Comparison of ENCODE assay signal across 8 cellular contexts in the genomic region with DNA sequence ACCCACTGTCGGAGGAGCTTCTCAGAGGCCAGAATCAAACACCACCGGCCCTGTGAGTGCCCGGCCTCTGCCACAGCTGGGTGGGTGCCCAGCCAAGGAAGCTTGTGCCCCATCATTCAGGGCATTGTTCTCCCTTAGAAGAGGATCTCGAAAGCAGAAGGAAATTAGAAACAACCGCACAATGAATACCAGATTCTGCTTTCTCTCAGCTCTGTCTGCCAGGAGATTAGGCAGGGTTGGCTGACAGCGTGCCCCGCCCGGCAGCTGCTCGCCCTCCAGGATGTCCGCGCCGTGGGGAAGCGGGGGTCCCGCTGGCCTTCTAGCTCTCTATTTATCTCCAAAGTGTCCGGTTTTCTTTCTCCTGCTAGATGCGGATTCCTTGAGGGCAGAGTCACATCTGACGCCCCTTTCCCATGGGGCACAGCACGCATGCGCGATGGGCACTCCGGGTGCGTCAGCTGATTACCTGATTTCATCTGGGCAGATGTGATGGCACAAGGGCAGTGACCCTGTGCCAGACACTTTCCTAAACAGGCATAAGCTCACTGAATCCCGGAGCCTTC. TPM values are rescaled to one million over a fixed set of nuclear protein-coding genes. Genes with fewer than 3 reads are reported as not detected.
DNase-seq lines count a peak whose midpoint lies in the region; ATAC-seq and TF ChIP-seq lines count a peak whose summit lies in the region.

No MANE protein-coding gene starts in this region.

- peaks cover 18% of the 10 kb centered on the region for H3K27me3 Mint-ChIP-seq in activated T-cell treated with anti-CD3 and anti-CD28 coated beads, Interleukin-2, amount 50 U/mL, for 72 hours (ENCODE audit: low read depth)
- peaks cover 21% of the 10 kb centered on the region for H3K27me3 Mint-ChIP-seq in type B pancreatic cell

- ATAC-seq in activated T-cell treated with anti-CD3 and anti-CD28 coated beads, Interleukin-2, amount 50 U/mL, for 72 hours (replicated peaks in 1 of 2) = peak; percentile 53 to 54
- no peak for ATAC-seq in GM21447 (IDR thresholded peaks at IDR 0.05; ENCODE audit: unreplicated experiment)

- H3K27ac Mint-ChIP-seq in activated T-cell treated with anti-CD3 and anti-CD28 coated beads, Interleukin-2, amount 50 U/mL, for 72 hours = no peak overlapping the region
- H3K27ac Mint-ChIP-seq in type B pancreatic cell = peak overlapping the region; percentile 2

- H3K4me1 Mint-ChIP-seq in activated T-cell treated with anti-CD3 and anti-CD28 coated beads, Interleukin-2, amount 50 U/mL, for 72 hours (ENCODE audit: low read depth) = peaks cover 23% of the 10 kb centered on the region
- H3K4me1 Mint-ChIP-seq in type B pancreatic cell (ENCODE audit: unreplicated experiment) = peaks cover 28% of the 10 kb centered on the region

- H3K4me3 ChIP-seq in GM12875 (ENCODE audit: low read depth, low read length) = peak overlapping the region; percentile 41
- H3K4me3 ChIP-seq in fibroblast of villous mesenchyme (ENCODE audit: low read depth, low read length) = peak overlapping the region; percentile 54

- DNase-seq in NCI-H748 (lab: John Stamatoyannopoulos, UW; ENCODE audit: unreplicated experiment) (peak; percentile 61), fibroblast of villous mesenchyme (ENCODE audit: low read depth) (peak; percentile 62), nucleus accumbens (lab: John Stamatoyannopoulos, UW) (peak in 48 of 56 donors; percentile 15 to 79 (median 54)), type B pancreatic cell (ENCODE audit: extremely low spot score, unreplicated experiment) (no peak), amniotic stem cell (lab: John Stamatoyannopoulos, UW) (no peak)
- DNase-seq in activated T-cell treated with anti-CD3 and anti-CD28 coated beads, Interleukin-2, amount 50 U/mL, for 72 hours = peak; percentile 29 to 43

- peak overlapping the region; percentile 70 to 89 for H3K4me3 Mint-ChIP-seq in activated T-cell treated with anti-CD3 and anti-CD28 coated beads, Interleukin-2, amount 50 U/mL, for 72 hours
- no peak overlapping the region for H3K4me3 Mint-ChIP-seq in type B pancreatic cell

- no peaks in the 10 kb centered on the region for H3K9me3 Mint-ChIP-seq in activated T-cell treated with anti-CD3 and anti-CD28 coated beads, Interleukin-2, amount 50 U/mL, for 72 hours
- H3K9me3 Mint-ChIP-seq in type B pancreatic cell = no peaks in the 10 kb centered on the region

- TF ChIP-seq CTCF in GM12875 (IDR thresholded peaks at IDR 0.05; ENCODE audit: borderline replicate concordance, insufficient read depth, low read depth, low read length) (no peak), fibroblast of villous mesenchyme (IDR thresholded peaks at IDR 0.05; ENCODE audit: insufficient read depth, low read depth, low read length) (no peak), type B pancreatic cell (conservative IDR thresholded peaks at IDR 0.05) (no peak)

- H3K36me3 Mint-ChIP-seq in activated T-cell treated with anti-CD3 and anti-CD28 coated beads, Interleukin-2, amount 50 U/mL, for 72 hours (ENCODE audit: insufficient read depth in 2 of 2) = no peaks in the 10 kb centered on the region
- H3K36me3 Mint-ChIP-seq in type B pancreatic cell = no peaks in the 10 kb centered on the region

RNA-seq across cellular contexts. Expression of a gene that starts 25.5 kb away (rescaled TPM):
- not detected for total RNA-seq in activated T-cell treated with anti-CD3 and anti-CD28 coated beads, Interleukin-2, amount 50 U/mL, for 72 hours
- total RNA-seq in fibroblast of villous mesenchyme (not detected in 2 replicates), type B pancreatic cell (ENCODE audit: low replicate concordance) (not detected in 2 replicates)

Comparison
In these comparisons a context has a peak if more than half of its experiments do, and no peak if none do; other contexts are left out.
1. DNase-seq: peak in NCI-H748 (single experiment), activated T-cell treated with anti-CD3 and anti-CD28 coated beads, Interleukin-2, amount 50 U/mL, for 72 hours (2 of 2), fibroblast of villous mesenchyme (single experiment) and nucleus accumbens (48 of 56); none in type B pancreatic cell (single experiment) and amniotic stem cell (single experiment).